ENCODE assay signal across 28 cellular contexts in genomic region chr17:33785281-33785680, GRCh38.
"Had no signal": no experiment of that assay in that cellular context is flagged by ENCODE, and none has a peak within 500 bp of the region (broad histone marks: within the 10 kb centered on the region; RNA-seq: fewer than 3 reads in every experiment).

No MANE protein-coding gene starts in this region.

- H3K9me3 ChIP-seq: colonic mucosa, esophagus muscularis mucosa, esophagus squamous epithelium, gastrocnemius medialis, gastroesophageal sphincter, heart left ventricle, heart right ventricle had no signal

- DNase-seq: colonic mucosa; cortex of kidney; dermis blood vessel endothelial cell; dorsolateral prefrontal cortex; effector CD4-positive, alpha-beta T cell; effector CD8-positive, alpha-beta T cell; effector memory CD4-positive, alpha-beta T cell; effector memory CD8-positive, alpha-beta T cell; endodermal cell; erythroblast; esophagus squamous epithelium; foreskin fibroblast; foreskin keratinocyte; foreskin melanocyte; gastrocnemius medialis; glutamatergic neuron; head of caudate nucleus; heart left ventricle; heart right ventricle had no signal

- H3K4me1 ChIP-seq: colonic mucosa, esophagus muscularis mucosa, esophagus squamous epithelium, foreskin keratinocyte, gastrocnemius medialis, gastroesophageal sphincter, heart left ventricle, heart right ventricle had no signal

- FAIRE-seq: colon, endometrium, endothelial cell of umbilical vein, frontal cortex had no signal

- H3K27ac ChIP-seq: colonic mucosa, coronary artery, dorsolateral prefrontal cortex, epithelial cell of prostate, esophagus muscularis mucosa, esophagus squamous epithelium, foreskin keratinocyte, gastrocnemius medialis, gastroesophageal sphincter, heart left ventricle, heart right ventricle had no signal

- H3K4me3 ChIP-seq: colonic mucosa, coronary artery, dorsolateral prefrontal cortex, esophagus muscularis mucosa, esophagus squamous epithelium, gastrocnemius medialis, gastroesophageal sphincter, heart left ventricle, heart right ventricle had no signal

- ATAC-seq: effector memory CD8-positive, alpha-beta T cell; esophagus mucosa; foreskin keratinocyte; gastrocnemius medialis; gastroesophageal sphincter; heart left ventricle; heart right ventricle had no signal

- H3K36me3 ChIP-seq: colonic mucosa, esophagus muscularis mucosa, esophagus squamous epithelium, gastrocnemius medialis, gastroesophageal sphincter, heart left ventricle, heart right ventricle had no signal

- H3K27me3 ChIP-seq: colonic mucosa, foreskin keratinocyte, gastrocnemius medialis had no signal
